15 cellular contexts compared by ENCODE assay signal in genomic region chr2:6992821-6993228, GRCh38.
DNase-seq lines count a peak whose midpoint lies in the region; ATAC-seq and TF ChIP-seq lines count a peak whose summit lies in the region.
"Had no signal": no experiment of that assay in that cellular context is flagged by ENCODE, and none has a peak within 500 bp of the region (broad histone marks: within the 10 kb centered on the region; RNA-seq: fewer than 3 reads in every experiment).

No MANE protein-coding gene starts in this region.

- POLR2A ChIA-PET in CD4-positive, alpha-beta T cell (lab: Charles Lee) = no interaction called here
- POLR2A ChIA-PET in T-cell (lab: Charles Lee) = no interaction called here

- H3K4me3 ChIP-seq in right cardiac atrium (ENCODE audit: low read length) (no peak overlapping the region), gastrocnemius medialis (no peak overlapping the region)
- H3K4me3 ChIP-seq: PC-9, transverse colon had no signal

- no peak overlapping the region for H3K27ac ChIP-seq in CD4-positive, alpha-beta T cell (ENCODE audit: low read depth, low read length)
- H3K27ac ChIP-seq in VCaP (peak overlapping the region; percentile 13; the same call in 1 of the 2 replicates), right cardiac atrium (ENCODE audit: low read length) (peak overlapping the region; percentile 83), gastrocnemius medialis (peak overlapping the region; percentile 59 to 73 (median 70))
- H3K27ac ChIP-seq: PC-9 had no signal

- WGBS in right cardiac atrium = 48% methylated on average over 4 of the region's 4 CpGs

- DNase-seq in CD4-positive, alpha-beta T cell = no peak
- DNase-seq in right cardiac atrium (no peak), gastrocnemius medialis (no peak), GM10266 (ENCODE audit: extremely low spot score) (no peak), left lobe of liver (ENCODE audit: low spot score) (no peak), T-cell (no peak), GDM1 (lab: John Stamatoyannopoulos, UW) (no peak)
- DNase-seq: activated CD4-positive, alpha-beta T cell treated with anti-CD3 and anti-CD28 coated beads for 48 hours; activated effector memory CD4-positive, alpha-beta T cell treated with anti-CD3 and anti-CD28 coated beads, Interleukin-2, amount 50 U/mL, for 16 hours; foreskin fibroblast; GOT3; NCI-H69; PC-9; transverse colon had no signal

- intact Hi-C loops in CD4-positive, alpha-beta T cell (cut with DNase I, micrococcal nuclease) = no loop called here
- intact Hi-C loops in right cardiac atrium (cut with DNase I) (no loop called here), gastrocnemius medialis (cut with DNase I; ENCODE audit: low total_unique reads) (loop anchor here (5.0 kb wide), 1 partner anchor 66 kb away; no protein-coding TSS in a partner anchor)

- no peak for TF ChIP-seq CTCF in CD4-positive, alpha-beta T cell (IDR thresholded peaks at IDR 0.05)
- TF ChIP-seq CTCF in VCaP (conservative IDR thresholded peaks at IDR 0.05) = no peak
- TF ChIP-seq CTCF in gastrocnemius medialis (IDR thresholded peaks at IDR 0.05 in 4 of 5, conservative IDR thresholded peaks at IDR 0.05 in 1 of 5) = no peak
- TF ChIP-seq CTCF in GM10266 (IDR thresholded peaks at IDR 0.05; ENCODE audit: control insufficient read depth, insufficient read depth, low read depth, missing control alignments) = no peak

- H3K27ac Mint-ChIP-seq in CD4-positive, alpha-beta T cell = peak overlapping the region; percentile 25
- H3K27ac Mint-ChIP-seq in T-cell = no peak overlapping the region

- H3K36me3 Mint-ChIP-seq in CD4-positive, alpha-beta T cell (ENCODE audit: low read depth) = peaks cover 84% of the 10 kb centered on the region
- peaks cover 42% of the 10 kb centered on the region for H3K36me3 Mint-ChIP-seq in T-cell

- no peaks in the 10 kb centered on the region for H3K27me3 Mint-ChIP-seq in CD4-positive, alpha-beta T cell
- H3K27me3 Mint-ChIP-seq in T-cell = no peaks in the 10 kb centered on the region

- H3K36me3 ChIP-seq in gastrocnemius medialis = no peaks in the 10 kb centered on the region
- H3K36me3 ChIP-seq: transverse colon had no signal

- H3K4me1 ChIP-seq in right cardiac atrium (ENCODE audit: control insufficient read depth, insufficient read depth, low read length) (peaks cover 17% of the 10 kb centered on the region), gastrocnemius medialis (peaks cover 24 to 33% of the 10 kb centered on the region in 2 donors)

- in situ Hi-C loops in gastrocnemius medialis (cut with MboI; ENCODE audit: low sequenced_read_pairs in 4 of 4) = no loop called here

- TF ChIP-seq POLR2A in gastrocnemius medialis (IDR thresholded peaks at IDR 0.05) = no peak

- CTCF ChIA-PET in CD4-positive, alpha-beta T cell (lab: Charles Lee) = no interaction called here
- CTCF ChIA-PET in T-cell (lab: Charles Lee) = interaction anchor here in 1 of 2 donors (1.0 kb wide), 1 partner anchor 77 kb away, joined by 3 read pairs; no protein-coding TSS in a partner anchor

- no peaks in the 10 kb centered on the region for H3K9me3 Mint-ChIP-seq in CD4-positive, alpha-beta T cell
- H3K9me3 Mint-ChIP-seq in T-cell = no peaks in the 10 kb centered on the region

- H3K9me3 ChIP-seq in CD4-positive, alpha-beta T cell (ENCODE audit: control insufficient read depth, low read length) = no peaks in the 10 kb centered on the region
- H3K9me3 ChIP-seq in right cardiac atrium (ENCODE audit: control insufficient read depth, low read length) (no peaks in the 10 kb centered on the region), gastrocnemius medialis (no peaks in the 10 kb centered on the region)
- H3K9me3 ChIP-seq: transverse colon had no signal

- peaks cover 29% of the 10 kb centered on the region for H3K4me1 Mint-ChIP-seq in CD4-positive, alpha-beta T cell (ENCODE audit: low read depth)
- H3K4me1 Mint-ChIP-seq in T-cell = peaks cover 8 to 28% (median 12%) of the 10 kb centered on the region in 3 donors

- no peak overlapping the region for H3K4me3 Mint-ChIP-seq in CD4-positive, alpha-beta T cell
- no peak overlapping the region for H3K4me3 Mint-ChIP-seq in T-cell

- H3K27me3 ChIP-seq in CD4-positive, alpha-beta T cell (ENCODE audit: control insufficient read depth, insufficient read depth, low read length) = no peaks in the 10 kb centered on the region
- H3K27me3 ChIP-seq in right cardiac atrium (ENCODE audit: control insufficient read depth, insufficient read depth) (no peaks in the 10 kb centered on the region), gastrocnemius medialis (no peaks in the 10 kb centered on the region)
- H3K27me3 ChIP-seq: transverse colon had no signal

- no peak for ATAC-seq in CD4-positive, alpha-beta T cell (ENCODE audit: poor library complexity)
- ATAC-seq in right cardiac atrium (no peak), gastrocnemius medialis (peak in 1 of 2 donors; percentile 14), left lobe of liver (no peak), T-cell (replicated peaks in 1 of 4) (no peak)
